ENCODE assay signal across 20 cellular contexts in the genomic region with DNA sequence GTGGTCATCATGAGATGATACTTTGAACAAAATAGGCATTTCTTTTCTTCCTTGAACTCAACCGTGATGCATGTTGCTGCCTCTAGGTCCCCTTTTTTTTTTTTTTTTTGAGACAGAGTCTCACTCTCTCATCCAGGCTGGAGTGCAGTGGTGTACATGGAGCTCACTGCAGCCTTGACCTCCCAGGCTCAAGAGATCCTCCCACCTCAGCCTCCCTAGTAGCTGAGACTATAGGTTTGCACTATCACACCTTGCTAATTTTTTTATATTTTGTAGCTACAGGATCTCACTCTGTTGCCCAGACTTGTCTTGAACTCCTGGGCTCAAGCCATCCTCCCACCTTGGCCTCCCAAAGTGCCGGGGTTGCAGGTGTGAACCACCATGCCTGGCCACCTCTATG. TPM values are rescaled to one million over a fixed set of nuclear protein-coding genes. Genes with fewer than 3 reads are reported as not detected.
DNase-seq lines count a peak whose midpoint lies in the region; TF ChIP-seq lines count a peak whose summit lies in the region.
"Had no signal": no experiment of that assay in that cellular context is flagged by ENCODE, and none has a peak within 500 bp of the region (broad histone marks: within the 10 kb centered on the region; RNA-seq: fewer than 3 reads in every experiment).

No MANE protein-coding gene starts in this region.

- no peak overlapping the region for H4K5ac ChIP-seq in H9 (ENCODE audit: insufficient read length, low read depth, low read length)

- H3K56ac ChIP-seq in H9 (ENCODE audit: insufficient read length, low read depth, low read length): no peak overlapping the region

- no peak for DNase-seq in activated T-cell treated with anti-CD3 and anti-CD28 coated beads, Interleukin-2, amount 50 U/mL, for 24 hours
- DNase-seq in activated T-cell treated with anti-CD3 and anti-CD28 coated beads, Interleukin-2, amount 50 U/mL, for 1 hour: no peak
- DNase-seq in H9: no peak
- no peak for DNase-seq in progenitor cell of endocrine pancreas (ENCODE audit: low spot score, unreplicated experiment)
- no peak for DNase-seq in NCI-H2171 (lab: John Stamatoyannopoulos, UW)
- no peak for DNase-seq in HuH-7 (ENCODE audit: low spot score)
- no peak for DNase-seq in T1000 (lab: John Stamatoyannopoulos, UW)
- DNase-seq: activated CD4-positive, CD25-positive, alpha-beta regulatory T cell treated with anti-CD3 and anti-CD28 coated beads, Interleukin-2, amount 50 U/mL, for 72 hours; activated CD8-positive, alpha-beta memory T cell treated with anti-CD3 and anti-CD28 coated beads, Interleukin-2, amount 50 U/mL, for 48 hours; DND-41; glutamatergic neuron; KBM-7; natural killer cell; NCI-H1694; NCI-H774; SHP77 treated with DMSO at 0.1 percent for 48 hours; sigmoid colon had no signal

- peaks cover 5% of the 10 kb centered on the region; the same call in 1 of the 2 replicates for H3K79me2 ChIP-seq in H9 (ENCODE audit: insufficient read depth, low read length)

- H3K4me1 ChIP-seq in H9 (ENCODE audit: insufficient read depth, low read length): no peaks in the 10 kb centered on the region
- H3K4me1 ChIP-seq in duodenal mucosa (ENCODE audit: control insufficient read depth in 1 of 2, insufficient read depth in 2 of 2, low read length in 2 of 2): peaks cover 15 to 26% of the 10 kb centered on the region in 2 donors

- H3K9me3 Mint-ChIP-seq in activated T-cell treated with anti-CD3 and anti-CD28 coated beads, Interleukin-2, amount 50 U/mL, for 24 hours: no peaks in the 10 kb centered on the region
- H3K9me3 Mint-ChIP-seq in H9: no peaks in the 10 kb centered on the region
- H3K9me3 Mint-ChIP-seq in progenitor cell of endocrine pancreas (ENCODE audit: low read depth): peaks cover 4% of the 10 kb centered on the region
- H3K9me3 Mint-ChIP-seq: GM23338, natural killer cell had no signal

- H3K23ac ChIP-seq in H9 (ENCODE audit: insufficient read length, low read depth, low read length): no peak overlapping the region

- H4K8ac ChIP-seq in H9 (replicated peaks; ENCODE audit: insufficient read length, low read depth, low read length): no peak overlapping the region

- no peak for TF ChIP-seq CTCF in H9 (conservative IDR thresholded peaks at IDR 0.05)
- no peak for TF ChIP-seq CTCF in progenitor cell of endocrine pancreas (IDR thresholded peaks at IDR 0.05; ENCODE audit: unreplicated experiment)

- no peaks in the 10 kb centered on the region for H3K36me3 ChIP-seq in duodenal mucosa (ENCODE audit: control insufficient read depth in 1 of 2, insufficient read depth in 2 of 2, low read length in 2 of 2)
- H3K36me3 ChIP-seq: sigmoid colon had no signal

- no peaks in the 10 kb centered on the region for H4K20me1 ChIP-seq in H9 (ENCODE audit: control insufficient read depth, insufficient read depth, insufficient read length)

- no peak overlapping the region for H2AFZ ChIP-seq in H9 (ENCODE audit: low read length)
- H2AFZ ChIP-seq: GM23338 had no signal

- H3K27me3 Mint-ChIP-seq in activated T-cell treated with anti-CD3 and anti-CD28 coated beads, Interleukin-2, amount 50 U/mL, for 24 hours: no peaks in the 10 kb centered on the region
- H3K27me3 Mint-ChIP-seq in H9 (ENCODE audit: low read depth) (no peaks in the 10 kb centered on the region), progenitor cell of endocrine pancreas (no peaks in the 10 kb centered on the region)
- H3K27me3 Mint-ChIP-seq: memory B cell had no signal

- H3K27me3 ChIP-seq in H9 (ENCODE audit: insufficient read depth, low read length) (no peaks in the 10 kb centered on the region), duodenal mucosa (ENCODE audit: control insufficient read depth in 1 of 2, insufficient read depth in 2 of 2, low read length in 2 of 2) (no peaks in the 10 kb centered on the region)
- H3K27me3 ChIP-seq: sigmoid colon had no signal

- WGBS in H9 (ENCODE audit: extremely low coverage, insufficient read length, low lambda C conversion rate): no CpG with 5 or more reads among the region's 2 CpGs

- peaks cover 43% of the 10 kb centered on the region for H3K36me3 Mint-ChIP-seq in activated T-cell treated with anti-CD3 and anti-CD28 coated beads, Interleukin-2, amount 50 U/mL, for 24 hours (ENCODE audit: low read depth)
- H3K36me3 Mint-ChIP-seq in H9 (ENCODE audit: insufficient read depth in 1 of 3, low read depth in 3 of 3) (peaks cover 0 to 1% (median 0%) of the 10 kb centered on the region in 3 experiments; a peak in 1 of 7 replicates), progenitor cell of endocrine pancreas (ENCODE audit: insufficient read depth) (peaks cover 13% of the 10 kb centered on the region)
- H3K36me3 Mint-ChIP-seq: natural killer cell had no signal

- H3K4me3 ChIP-seq in duodenal mucosa (ENCODE audit: low read depth in 1 of 2, low read length in 2 of 2): no peak overlapping the region
- H3K4me3 ChIP-seq: GM23338, sigmoid colon had no signal

- no peak overlapping the region for H3K4me2 ChIP-seq in H9 (ENCODE audit: insufficient read depth, insufficient read length, low read length)
- H3K4me2 ChIP-seq: GM23338 had no signal

- no peak overlapping the region for H2BK5ac ChIP-seq in H9 (ENCODE audit: insufficient read length, low read length)

- H3T11ph ChIP-seq in H9 (ENCODE audit: low read length): no peak overlapping the region

- no peak overlapping the region for H2BK12ac ChIP-seq in H9 (ENCODE audit: insufficient read length, low read depth, low read length)

- no peaks in the 10 kb centered on the region for H3K23me2 ChIP-seq in H9 (ENCODE audit: insufficient read length, low read depth, low read length, poor library complexity, severe bottlenecking)

- no peaks in the 10 kb centered on the region for H3K79me1 ChIP-seq in H9 (ENCODE audit: insufficient read depth, low read depth, low read length, poor library complexity, severe bottlenecking)

- no peak overlapping the region for H3K4me3 Mint-ChIP-seq in activated T-cell treated with anti-CD3 and anti-CD28 coated beads, Interleukin-2, amount 50 U/mL, for 24 hours
- H3K4me3 Mint-ChIP-seq in H9: no peak overlapping the region
- no peak overlapping the region for H3K4me3 Mint-ChIP-seq in progenitor cell of endocrine pancreas (ENCODE audit: low read depth)
- H3K4me3 Mint-ChIP-seq: GM23338, memory B cell, natural killer cell had no signal

- H2BK15ac ChIP-seq in H9 (ENCODE audit: low read depth, low read length): no peak overlapping the region

- no peak overlapping the region for H2BK120ac ChIP-seq in H9 (ENCODE audit: low read depth, low read length, poor library complexity, severe bottlenecking)

- H3K4me1 Mint-ChIP-seq in activated T-cell treated with anti-CD3 and anti-CD28 coated beads, Interleukin-2, amount 50 U/mL, for 24 hours (ENCODE audit: low read depth): peaks cover 53% of the 10 kb centered on the region
- H3K4me1 Mint-ChIP-seq in H9 (peaks cover 19 to 27% of the 10 kb centered on the region in 2 experiments), progenitor cell of endocrine pancreas (ENCODE audit: low read depth) (peaks cover 18% of the 10 kb centered on the region)

- H3K18ac ChIP-seq in H9 (ENCODE audit: insufficient read length, low read depth, low read length): no peak overlapping the region

- no peak overlapping the region for H2AK5ac ChIP-seq in H9 (ENCODE audit: insufficient read length, low read length)

- H2BK20ac ChIP-seq in H9 (ENCODE audit: low read depth, low read length, poor library complexity, severe bottlenecking): no peak overlapping the region

- H3K27ac Mint-ChIP-seq in activated T-cell treated with anti-CD3 and anti-CD28 coated beads, Interleukin-2, amount 50 U/mL, for 24 hours: peak overlapping the region; percentile 36
- H3K27ac Mint-ChIP-seq in H9 (peak overlapping the region in 2 of 3 experiments; percentile 3 to 59; a peak in 2 of 7 replicates), progenitor cell of endocrine pancreas (peak overlapping the region; percentile 35)
- H3K27ac Mint-ChIP-seq: GM23338 had no signal

- H3K9ac ChIP-seq in H9 (ENCODE audit: extremely low read depth, insufficient read length, low read length) (no peak overlapping the region), duodenal mucosa (ENCODE audit: low read depth in 1 of 2, low read length in 2 of 2) (no peak overlapping the region)

- H3K14ac ChIP-seq in H9 (ENCODE audit: insufficient read depth, low read length): no peak overlapping the region

- H3K9me3 ChIP-seq in H9 (ENCODE audit: control insufficient read depth, low read depth, low read length) (no peaks in the 10 kb centered on the region), duodenal mucosa (ENCODE audit: control insufficient read depth in 1 of 2, low read length in 2 of 2) (no peaks in the 10 kb centered on the region)
- H3K9me3 ChIP-seq: sigmoid colon had no signal

- H3K27ac ChIP-seq in H9 (ENCODE audit: insufficient read length, low read depth, low read length) (no peak overlapping the region), duodenal mucosa (ENCODE audit: low read depth, low read length) (peak overlapping the region; percentile 20)

- H3K4ac ChIP-seq in H9 (ENCODE audit: low read depth, low read length): no peak overlapping the region

- no peak overlapping the region for H4K91ac ChIP-seq in H9 (ENCODE audit: insufficient read length, low read depth, low read length)

RNA-seq across cellular contexts. Expression of a gene that starts 20.6 kb away (rescaled TPM):
- total RNA-seq in H9 (2021) (20.0 and 21.6 TPM in 2 replicates), progenitor cell of endocrine pancreas (29.7 and 30.2 TPM in 2 replicates)
